Comparison of ENCODE assay signal across 13 cellular contexts in the genomic region with DNA sequence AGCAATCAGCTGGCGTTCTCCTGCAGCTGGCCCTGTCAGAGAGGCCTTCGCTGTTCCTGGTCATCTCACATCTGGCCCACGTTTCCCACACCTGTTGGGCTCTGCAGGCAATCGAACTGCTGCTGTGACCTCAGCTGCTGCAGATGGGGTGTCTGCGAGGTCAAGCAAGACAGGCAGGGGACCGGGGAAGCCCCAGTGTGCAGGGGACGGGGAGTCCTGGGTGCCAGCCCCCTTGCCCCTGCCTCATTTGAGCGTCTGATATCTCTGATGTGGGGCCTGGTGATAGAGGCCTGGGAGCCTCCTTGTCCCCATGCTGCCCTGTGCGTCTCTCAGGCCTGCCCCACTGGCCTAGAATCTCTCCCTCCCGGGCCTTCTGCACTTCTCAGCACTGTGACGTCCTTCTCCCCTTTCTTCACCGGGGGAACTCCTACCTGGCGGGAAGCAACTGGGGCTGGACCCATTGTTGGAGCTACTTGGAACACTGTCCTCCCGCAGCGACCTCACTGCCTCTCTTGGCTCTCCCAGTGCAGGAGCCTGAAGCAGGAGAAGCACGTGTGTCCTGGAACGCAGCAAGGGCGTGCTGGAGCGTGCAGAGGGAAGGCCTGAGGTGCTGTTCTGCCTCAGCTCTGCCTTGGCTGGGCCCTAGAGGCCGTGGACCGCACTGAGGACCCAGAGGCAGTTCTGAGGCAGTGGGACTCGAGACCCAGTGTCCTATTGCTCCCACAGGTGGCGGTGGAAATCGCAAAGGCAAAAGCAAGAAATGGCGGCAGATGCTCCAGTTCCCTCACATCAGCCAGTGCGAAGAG. TPM values are rescaled to one million over a fixed set of nuclear protein-coding genes. Genes with fewer than 3 reads are reported as not detected.
A peak's percentile ranks its signal among the peaks of the same experiment; 100 is the strongest.
DNase-seq lines count a peak whose midpoint lies in the region; ATAC-seq and TF ChIP-seq lines count a peak whose summit lies in the region.
"Had no signal": no experiment of that assay in that cellular context is flagged by ENCODE, and none has a peak within 500 bp of the region (broad histone marks: within the 10 kb centered on the region; RNA-seq: fewer than 3 reads in every experiment).

No MANE protein-coding gene starts in this region.

- H3K9me3 Mint-ChIP-seq in stimulated activated naive CD8-positive, alpha-beta T cell treated with anti-CD3 and anti-CD28 coated beads, Interleukin-15, Interleukin-2, amounts not matched to agents 100 ng/mL and 50 ng/mL, for 24 hours = no peaks in the 10 kb centered on the region
- H3K9me3 Mint-ChIP-seq in activated B cell treated with CpG ODN at 0.5 μM for 24 hours = no peaks in the 10 kb centered on the region
- H3K9me3 Mint-ChIP-seq in glutamatergic neuron (ENCODE audit: unreplicated experiment) = peaks cover 5% of the 10 kb centered on the region
- H3K9me3 Mint-ChIP-seq: brain had no signal

- intact Hi-C loops in activated B cell treated with CpG ODN at 0.5 μM for 24 hours (cut with micrococcal nuclease) = no loop called here

- H3K4me1 Mint-ChIP-seq in stimulated activated naive CD8-positive, alpha-beta T cell treated with anti-CD3 and anti-CD28 coated beads, Interleukin-15, Interleukin-2, amounts not matched to agents 100 ng/mL and 50 ng/mL, for 24 hours (ENCODE audit: low read depth) = peaks cover 85% of the 10 kb centered on the region
- H3K4me1 Mint-ChIP-seq in activated B cell treated with CpG ODN at 0.5 μM for 24 hours = peaks cover 80% of the 10 kb centered on the region
- peaks cover 6% of the 10 kb centered on the region for H3K4me1 Mint-ChIP-seq in glutamatergic neuron (ENCODE audit: low read depth, unreplicated experiment)

- H3K4me3 Mint-ChIP-seq in stimulated activated naive CD8-positive, alpha-beta T cell treated with anti-CD3 and anti-CD28 coated beads, Interleukin-15, Interleukin-2, amounts not matched to agents 100 ng/mL and 50 ng/mL, for 24 hours = peak overlapping the region; percentile 95
- H3K4me3 Mint-ChIP-seq in activated B cell treated with CpG ODN at 0.5 μM for 24 hours (peak overlapping the region; percentile 88), glutamatergic neuron (ENCODE audit: unreplicated experiment) (peak overlapping the region; percentile 11)

- POLR2A ChIA-PET in activated B cell treated with CpG ODN at 0.5 μM for 24 hours (lab: Charles Lee) = interaction anchor here (0.9 to 12.5 kb wide), 7 partner anchors 15 to 79 kb away, joined by 3 to 296 read pairs (median 14); partner anchors contain the start of genes LMAN2, PDLIM7 and PRR7

- peak overlapping the region; percentile 97 for H3K27ac Mint-ChIP-seq in stimulated activated naive CD8-positive, alpha-beta T cell treated with anti-CD3 and anti-CD28 coated beads, Interleukin-15, Interleukin-2, amounts not matched to agents 100 ng/mL and 50 ng/mL, for 24 hours
- H3K27ac Mint-ChIP-seq in activated B cell treated with CpG ODN at 0.5 μM for 24 hours (peak overlapping the region; percentile 89), glutamatergic neuron (ENCODE audit: unreplicated experiment) (peak overlapping the region; percentile 14)

- DNase-seq in stimulated activated naive CD8-positive, alpha-beta T cell treated with anti-CD3 and anti-CD28 coated beads, Interleukin-15, Interleukin-2, amounts not matched to agents 100 U/mL and 50 U/mL, for 24 hours = no peak
- DNase-seq in activated B cell treated with CpG ODN at 0.5 μM for 24 hours (no peak), glutamatergic neuron (no peak), DMS153 (lab: John Stamatoyannopoulos, UW) (no peak), kidney glomerular epithelial cell (lab: John Stamatoyannopoulos, UW) (no peak)
- DNase-seq: COR-L47, foreskin melanocyte, mesendoderm, NCI-H510A had no signal

- H3K27me3 Mint-ChIP-seq in stimulated activated naive CD8-positive, alpha-beta T cell treated with anti-CD3 and anti-CD28 coated beads, Interleukin-15, Interleukin-2, amounts not matched to agents 100 ng/mL and 50 ng/mL, for 24 hours = no peaks in the 10 kb centered on the region
- H3K27me3 Mint-ChIP-seq in activated B cell treated with CpG ODN at 0.5 μM for 24 hours (no peaks in the 10 kb centered on the region), glutamatergic neuron (ENCODE audit: unreplicated experiment) (peaks cover 10% of the 10 kb centered on the region)

- peaks cover 60% of the 10 kb centered on the region for H3K36me3 Mint-ChIP-seq in stimulated activated naive CD8-positive, alpha-beta T cell treated with anti-CD3 and anti-CD28 coated beads, Interleukin-15, Interleukin-2, amounts not matched to agents 100 ng/mL and 50 ng/mL, for 24 hours (ENCODE audit: low read depth)
- peaks cover 36% of the 10 kb centered on the region for H3K36me3 Mint-ChIP-seq in activated B cell treated with CpG ODN at 0.5 μM for 24 hours (ENCODE audit: low read depth)
- no peaks in the 10 kb centered on the region for H3K36me3 Mint-ChIP-seq in glutamatergic neuron (ENCODE audit: unreplicated experiment)

- no peak for TF ChIP-seq CTCF in activated B cell treated with CpG ODN at 0.5 μM for 24 hours (IDR thresholded peaks at IDR 0.05)
- TF ChIP-seq CTCF in glutamatergic neuron (IDR thresholded peaks at IDR 0.05; ENCODE audit: partially characterized antibody, unreplicated experiment) = no peak

- no peak for ATAC-seq in stimulated activated naive CD8-positive, alpha-beta T cell treated with anti-CD3 and anti-CD28 coated beads, Interleukin-15, Interleukin-2, amounts not matched to agents 100 U/mL and 50 U/mL, for 24 hours
- no peak for ATAC-seq in activated B cell treated with CpG ODN at 0.5 μM for 24 hours (ENCODE audit: low read depth)
- ATAC-seq in GM21526 (IDR thresholded peaks at IDR 0.05; ENCODE audit: low FRiP score, unreplicated experiment) = no peak
- ATAC-seq in GM19463 (IDR thresholded peaks at IDR 0.05; ENCODE audit: unreplicated experiment) = no peak

- CTCF ChIA-PET in activated B cell treated with CpG ODN at 0.5 μM for 24 hours (lab: Charles Lee) = interaction anchor here (1.3 to 7.2 kb wide), 5 partner anchors 14 to 41 kb away, joined by 3 to 53 read pairs (median 24); partner anchors contain the start of gene PRR7

RNA-seq across cellular contexts. Expression of gene GRK6, which starts 3.9 kb away (rescaled TPM):
- 90.6 and 92.6 TPM in 2 replicates for total RNA-seq in activated B cell treated with CpG ODN at 0.5 μM for 24 hours
- total RNA-seq in glutamatergic neuron (ENCODE audit: unreplicated experiment) = 43.9 TPM

RNA-seq across cellular contexts. Expression of gene PRR7, which starts 16.3 kb away (rescaled TPM):
- total RNA-seq in activated B cell treated with CpG ODN at 0.5 μM for 24 hours (2.4 and 3.2 TPM in 2 replicates), glutamatergic neuron (ENCODE audit: unreplicated experiment) (4.1 TPM)

RNA-seq across cellular contexts. Expression of gene F12, which starts 21.0 kb away (rescaled TPM):
- total RNA-seq in activated B cell treated with CpG ODN at 0.5 μM for 24 hours (0.31 TPM in 1 of 2 replicates, not detected in the other), glutamatergic neuron (ENCODE audit: unreplicated experiment) (5.4 TPM)

RNA-seq across cellular contexts. Expression of gene PFN3, which starts 29.9 kb away (rescaled TPM):
- total RNA-seq in activated B cell treated with CpG ODN at 0.5 μM for 24 hours (not detected in 2 replicates), glutamatergic neuron (ENCODE audit: unreplicated experiment) (not detected)

RNA-seq across cellular contexts. Expression of gene DBN1, which starts 43.1 kb away (rescaled TPM):
- total RNA-seq in activated B cell treated with CpG ODN at 0.5 μM for 24 hours (2.0 and 3.9 TPM in 2 replicates), glutamatergic neuron (ENCODE audit: unreplicated experiment) (1,261 TPM)

Comparison
In these comparisons a context has a peak if more than half of its experiments do, and no peak if none do; other contexts are left out.
1. H3K27ac Mint-ChIP-seq: peak in every context shown above with its lines; median percentile 97 in stimulated activated naive CD8-positive, alpha-beta T cell treated with anti-CD3 and anti-CD28 coated beads, Interleukin-15, Interleukin-2, amounts not matched to agents 100 ng/mL and 50 ng/mL, for 24 hours; 89 in activated B cell treated with CpG ODN at 0.5 μM for 24 hours; 14 in glutamatergic neuron.
2. H3K4me3 Mint-ChIP-seq: peak in every context shown above with its lines; median percentile 95 in stimulated activated naive CD8-positive, alpha-beta T cell treated with anti-CD3 and anti-CD28 coated beads, Interleukin-15, Interleukin-2, amounts not matched to agents 100 ng/mL and 50 ng/mL, for 24 hours; 88 in activated B cell treated with CpG ODN at 0.5 μM for 24 hours; 11 in glutamatergic neuron.